In the genomic region with DNA sequence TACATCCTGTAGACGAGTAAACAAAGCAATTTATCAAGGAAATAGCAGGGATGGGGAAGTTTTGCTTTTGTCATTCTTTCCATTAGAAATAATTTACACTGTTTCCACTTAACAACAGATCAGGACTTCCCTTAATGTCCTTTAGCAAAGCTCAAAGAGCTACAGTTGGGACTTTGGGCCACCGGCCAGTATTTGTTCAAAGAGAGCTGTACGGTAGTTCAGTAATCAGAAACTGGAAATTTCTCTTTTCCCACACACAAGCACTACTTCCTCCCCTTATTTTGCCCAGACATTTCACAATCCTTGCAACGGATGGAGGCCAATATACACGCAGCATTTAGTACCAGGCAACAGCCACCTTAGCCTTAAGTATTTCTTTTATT, we compare ENCODE assay signal across 1 cellular context.
TF ChIP-seq lines count a peak whose summit lies in the region.

No MANE protein-coding gene starts in this region.

TF ChIP-seq in HepG2, 621 proteins besides CTCF, POLR2A, EP300 and RAD21 (continued from another document and continues in another):
- TF ChIP-seq, protein P1, sequence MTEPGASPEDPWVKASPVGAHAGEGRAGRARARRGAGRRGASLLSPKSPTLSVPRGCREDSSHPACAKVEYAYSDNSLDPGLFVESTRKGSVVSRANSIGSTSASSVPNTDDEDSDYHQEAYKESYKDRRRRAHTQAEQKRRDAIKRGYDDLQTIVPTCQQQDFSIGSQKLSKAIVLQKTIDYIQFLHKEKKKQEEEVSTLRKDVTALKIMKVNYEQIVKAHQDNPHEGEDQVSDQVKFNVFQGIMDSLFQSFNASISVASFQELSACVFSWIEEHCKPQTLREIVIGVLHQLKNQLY (CRISPR knock-in tag; IDR thresholded peaks at IDR 0.05) = peak; percentile 79
- TF ChIP-seq, protein P2, sequence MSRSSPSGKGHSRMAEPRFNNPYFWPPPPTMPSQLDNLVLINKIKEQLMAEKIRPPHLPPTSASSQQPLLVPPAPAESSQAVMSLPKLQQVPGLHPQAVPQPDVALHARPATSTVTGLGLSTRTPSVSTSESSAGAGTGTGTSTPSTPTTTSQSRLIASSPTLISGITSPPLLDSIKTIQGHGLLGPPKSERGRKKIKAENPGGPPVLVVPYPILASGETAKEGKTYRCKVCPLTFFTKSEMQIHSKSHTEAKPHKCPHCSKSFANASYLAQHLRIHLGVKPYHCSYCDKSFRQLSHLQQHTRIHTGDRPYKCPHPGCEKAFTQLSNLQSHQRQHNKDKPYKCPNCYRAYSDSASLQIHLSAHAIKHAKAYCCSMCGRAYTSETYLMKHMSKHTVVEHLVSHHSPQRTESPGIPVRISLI (CRISPR knock-in tag; IDR thresholded peaks at IDR 0.05; ENCODE audit: borderline replicate concordance) = peak; percentile 57; the same call in 1 of the 2 replicates
- no peak for TF ChIP-seq ZNF781 (CRISPR knock-in tag; IDR thresholded peaks at IDR 0.05; ENCODE audit: borderline replicate concordance, not compliant biosample characterization)
- TF ChIP-seq ZNF235 (CRISPR knock-in tag; IDR thresholded peaks at IDR 0.05; ENCODE audit: borderline replicate concordance) = no peak
- no peak for TF ChIP-seq ZFX (CRISPR knock-in tag; IDR thresholded peaks at IDR 0.05; ENCODE audit: low read depth)
- TF ChIP-seq, protein P3, sequence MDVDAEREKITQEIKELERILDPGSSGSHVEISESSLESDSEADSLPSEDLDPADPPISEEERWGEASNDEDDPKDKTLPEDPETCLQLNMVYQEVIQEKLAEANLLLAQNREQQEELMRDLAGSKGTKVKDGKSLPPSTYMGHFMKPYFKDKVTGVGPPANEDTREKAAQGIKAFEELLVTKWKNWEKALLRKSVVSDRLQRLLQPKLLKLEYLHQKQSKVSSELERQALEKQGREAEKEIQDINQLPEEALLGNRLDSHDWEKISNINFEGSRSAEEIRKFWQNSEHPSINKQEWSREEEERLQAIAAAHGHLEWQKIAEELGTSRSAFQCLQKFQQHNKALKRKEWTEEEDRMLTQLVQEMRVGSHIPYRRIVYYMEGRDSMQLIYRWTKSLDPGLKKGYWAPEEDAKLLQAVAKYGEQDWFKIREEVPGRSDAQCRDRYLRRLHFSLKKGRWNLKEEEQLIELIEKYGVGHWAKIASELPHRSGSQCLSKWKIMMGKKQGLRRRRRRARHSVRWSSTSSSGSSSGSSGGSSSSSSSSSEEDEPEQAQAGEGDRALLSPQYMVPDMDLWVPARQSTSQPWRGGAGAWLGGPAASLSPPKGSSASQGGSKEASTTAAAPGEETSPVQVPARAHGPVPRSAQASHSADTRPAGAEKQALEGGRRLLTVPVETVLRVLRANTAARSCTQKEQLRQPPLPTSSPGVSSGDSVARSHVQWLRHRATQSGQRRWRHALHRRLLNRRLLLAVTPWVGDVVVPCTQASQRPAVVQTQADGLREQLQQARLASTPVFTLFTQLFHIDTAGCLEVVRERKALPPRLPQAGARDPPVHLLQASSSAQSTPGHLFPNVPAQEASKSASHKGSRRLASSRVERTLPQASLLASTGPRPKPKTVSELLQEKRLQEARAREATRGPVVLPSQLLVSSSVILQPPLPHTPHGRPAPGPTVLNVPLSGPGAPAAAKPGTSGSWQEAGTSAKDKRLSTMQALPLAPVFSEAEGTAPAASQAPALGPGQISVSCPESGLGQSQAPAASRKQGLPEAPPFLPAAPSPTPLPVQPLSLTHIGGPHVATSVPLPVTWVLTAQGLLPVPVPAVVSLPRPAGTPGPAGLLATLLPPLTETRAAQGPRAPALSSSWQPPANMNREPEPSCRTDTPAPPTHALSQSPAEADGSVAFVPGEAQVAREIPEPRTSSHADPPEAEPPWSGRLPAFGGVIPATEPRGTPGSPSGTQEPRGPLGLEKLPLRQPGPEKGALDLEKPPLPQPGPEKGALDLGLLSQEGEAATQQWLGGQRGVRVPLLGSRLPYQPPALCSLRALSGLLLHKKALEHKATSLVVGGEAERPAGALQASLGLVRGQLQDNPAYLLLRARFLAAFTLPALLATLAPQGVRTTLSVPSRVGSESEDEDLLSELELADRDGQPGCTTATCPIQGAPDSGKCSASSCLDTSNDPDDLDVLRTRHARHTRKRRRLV (CRISPR knock-in tag; IDR thresholded peaks at IDR 0.05) = no peak
- no peak for TF ChIP-seq MAFG (CRISPR knock-in tag; IDR thresholded peaks at IDR 0.05)
- TF ChIP-seq TCF7L2 (IDR thresholded peaks at IDR 0.05; ENCODE audit: low read depth, low read length) = no peak
- TF ChIP-seq, protein P4, sequence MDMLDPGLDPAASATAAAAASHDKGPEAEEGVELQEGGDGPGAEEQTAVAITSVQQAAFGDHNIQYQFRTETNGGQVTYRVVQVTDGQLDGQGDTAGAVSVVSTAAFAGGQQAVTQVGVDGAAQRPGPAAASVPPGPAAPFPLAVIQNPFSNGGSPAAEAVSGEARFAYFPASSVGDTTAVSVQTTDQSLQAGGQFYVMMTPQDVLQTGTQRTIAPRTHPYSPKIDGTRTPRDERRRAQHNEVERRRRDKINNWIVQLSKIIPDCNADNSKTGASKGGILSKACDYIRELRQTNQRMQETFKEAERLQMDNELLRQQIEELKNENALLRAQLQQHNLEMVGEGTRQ (IDR thresholded peaks at IDR 0.05; ENCODE audit: low read depth, low read length) = no peak
- TF ChIP-seq, protein P4 (CRISPR knock-in tag; IDR thresholded peaks at IDR 0.05; ENCODE audit: borderline replicate concordance) = no peak
- TF ChIP-seq, protein P5, sequence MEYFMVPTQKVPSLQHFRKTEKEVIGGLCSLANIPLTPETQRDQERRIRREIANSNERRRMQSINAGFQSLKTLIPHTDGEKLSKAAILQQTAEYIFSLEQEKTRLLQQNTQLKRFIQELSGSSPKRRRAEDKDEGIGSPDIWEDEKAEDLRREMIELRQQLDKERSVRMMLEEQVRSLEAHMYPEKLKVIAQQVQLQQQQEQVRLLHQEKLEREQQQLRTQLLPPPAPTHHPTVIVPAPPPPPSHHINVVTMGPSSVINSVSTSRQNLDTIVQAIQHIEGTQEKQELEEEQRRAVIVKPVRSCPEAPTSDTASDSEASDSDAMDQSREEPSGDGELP (IDR thresholded peaks at IDR 0.05; ENCODE audit: borderline replicate concordance, low read depth) = peak; percentile 18; the same call in 1 of the 2 replicates
- TF ChIP-seq ZBTB1 (CRISPR knock-in tag; IDR thresholded peaks at IDR 0.05; ENCODE audit: borderline replicate concordance) = no peak
- TF ChIP-seq SRSF9 (IDR thresholded peaks at IDR 0.05; ENCODE audit: borderline replicate concordance, insufficient read depth, low read depth, low read length, poor library complexity, severe bottlenecking) = no peak
- TF ChIP-seq GTF2F1 (IDR thresholded peaks at IDR 0.05; ENCODE audit: low read length) = no peak
- TF ChIP-seq PAWR (CRISPR knock-in tag; IDR thresholded peaks at IDR 0.05; ENCODE audit: borderline replicate concordance) = no peak
- TF ChIP-seq ARNT (IDR thresholded peaks at IDR 0.05) = no peak
- no peak for TF ChIP-seq CAMTA2 (CRISPR knock-in tag; IDR thresholded peaks at IDR 0.05; ENCODE audit: borderline replicate concordance)
- TF ChIP-seq SOX5 (CRISPR knock-in tag; IDR thresholded peaks at IDR 0.05; ENCODE audit: borderline replicate concordance) = peak; percentile 93
- no peak for TF ChIP-seq ZNF766 (CRISPR knock-in tag; IDR thresholded peaks at IDR 0.05; ENCODE audit: borderline replicate concordance)
- TF ChIP-seq MIER2 (CRISPR knock-in tag; IDR thresholded peaks at IDR 0.05) = peak; percentile 71; the same call in 1 of the 2 replicates
- no peak for TF ChIP-seq ZKSCAN1 (IDR thresholded peaks at IDR 0.05; ENCODE audit: low read length)
- TF ChIP-seq, protein P6, sequence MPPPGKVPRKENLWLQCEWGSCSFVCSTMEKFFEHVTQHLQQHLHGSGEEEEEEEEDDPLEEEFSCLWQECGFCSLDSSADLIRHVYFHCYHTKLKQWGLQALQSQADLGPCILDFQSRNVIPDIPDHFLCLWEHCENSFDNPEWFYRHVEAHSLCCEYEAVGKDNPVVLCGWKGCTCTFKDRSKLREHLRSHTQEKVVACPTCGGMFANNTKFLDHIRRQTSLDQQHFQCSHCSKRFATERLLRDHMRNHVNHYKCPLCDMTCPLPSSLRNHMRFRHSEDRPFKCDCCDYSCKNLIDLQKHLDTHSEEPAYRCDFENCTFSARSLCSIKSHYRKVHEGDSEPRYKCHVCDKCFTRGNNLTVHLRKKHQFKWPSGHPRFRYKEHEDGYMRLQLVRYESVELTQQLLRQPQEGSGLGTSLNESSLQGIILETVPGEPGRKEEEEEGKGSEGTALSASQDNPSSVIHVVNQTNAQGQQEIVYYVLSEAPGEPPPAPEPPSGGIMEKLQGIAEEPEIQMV (CRISPR knock-in tag; IDR thresholded peaks at IDR 0.05; ENCODE audit: low read depth) = no peak
- TF ChIP-seq SUZ12 (IDR thresholded peaks at IDR 0.05; ENCODE audit: low read depth, low read length) = no peak
- no peak for TF ChIP-seq ZNF234 (CRISPR knock-in tag; conservative IDR thresholded peaks at IDR 0.05)
- no peak for TF ChIP-seq ZFYVE20 (CRISPR knock-in tag; IDR thresholded peaks at IDR 0.05; ENCODE audit: borderline replicate concordance, low read depth)
- TF ChIP-seq, protein P7, sequence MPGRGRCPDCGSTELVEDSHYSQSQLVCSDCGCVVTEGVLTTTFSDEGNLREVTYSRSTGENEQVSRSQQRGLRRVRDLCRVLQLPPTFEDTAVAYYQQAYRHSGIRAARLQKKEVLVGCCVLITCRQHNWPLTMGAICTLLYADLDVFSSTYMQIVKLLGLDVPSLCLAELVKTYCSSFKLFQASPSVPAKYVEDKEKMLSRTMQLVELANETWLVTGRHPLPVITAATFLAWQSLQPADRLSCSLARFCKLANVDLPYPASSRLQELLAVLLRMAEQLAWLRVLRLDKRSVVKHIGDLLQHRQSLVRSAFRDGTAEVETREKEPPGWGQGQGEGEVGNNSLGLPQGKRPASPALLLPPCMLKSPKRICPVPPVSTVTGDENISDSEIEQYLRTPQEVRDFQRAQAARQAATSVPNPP (CRISPR knock-in tag; IDR thresholded peaks at IDR 0.05) = no peak
- TF ChIP-seq, protein P8, sequence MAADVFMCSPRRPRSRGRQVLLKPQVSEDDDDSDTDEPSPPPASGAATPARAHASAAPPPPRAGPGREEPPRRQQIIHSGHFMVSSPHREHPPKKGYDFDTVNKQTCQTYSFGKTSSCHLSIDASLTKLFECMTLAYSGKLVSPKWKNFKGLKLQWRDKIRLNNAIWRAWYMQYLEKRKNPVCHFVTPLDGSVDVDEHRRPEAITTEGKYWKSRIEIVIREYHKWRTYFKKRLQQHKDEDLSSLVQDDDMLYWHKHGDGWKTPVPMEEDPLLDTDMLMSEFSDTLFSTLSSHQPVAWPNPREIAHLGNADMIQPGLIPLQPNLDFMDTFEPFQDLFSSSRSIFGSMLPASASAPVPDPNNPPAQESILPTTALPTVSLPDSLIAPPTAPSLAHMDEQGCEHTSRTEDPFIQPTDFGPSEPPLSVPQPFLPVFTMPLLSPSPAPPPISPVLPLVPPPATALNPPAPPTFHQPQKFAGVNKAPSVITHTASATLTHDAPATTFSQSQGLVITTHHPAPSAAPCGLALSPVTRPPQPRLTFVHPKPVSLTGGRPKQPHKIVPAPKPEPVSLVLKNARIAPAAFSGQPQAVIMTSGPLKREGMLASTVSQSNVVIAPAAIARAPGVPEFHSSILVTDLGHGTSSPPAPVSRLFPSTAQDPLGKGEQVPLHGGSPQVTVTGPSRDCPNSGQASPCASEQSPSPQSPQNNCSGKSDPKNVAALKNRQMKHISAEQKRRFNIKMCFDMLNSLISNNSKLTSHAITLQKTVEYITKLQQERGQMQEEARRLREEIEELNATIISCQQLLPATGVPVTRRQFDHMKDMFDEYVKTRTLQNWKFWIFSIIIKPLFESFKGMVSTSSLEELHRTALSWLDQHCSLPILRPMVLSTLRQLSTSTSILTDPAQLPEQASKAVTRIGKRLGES (CRISPR knock-in tag; IDR thresholded peaks at IDR 0.05; ENCODE audit: borderline replicate concordance) = no peak
- peak; percentile 92 for TF ChIP-seq GATAD2A (CRISPR knock-in tag; IDR thresholded peaks at IDR 0.05)
- no peak for TF ChIP-seq IKZF4 (CRISPR knock-in tag; IDR thresholded peaks at IDR 0.05; ENCODE audit: borderline replicate concordance, low read depth, not compliant biosample characterization)
- TF ChIP-seq MAF1 (CRISPR knock-in tag; IDR thresholded peaks at IDR 0.05; ENCODE audit: borderline replicate concordance) = no peak
- TF ChIP-seq ZNF296 (CRISPR knock-in tag; conservative IDR thresholded peaks at IDR 0.05) = no peak
- TF ChIP-seq AGO2 (optimal IDR thresholded peaks at IDR 0.05; ENCODE audit: low read depth, low read length) = no peak
- no peak for TF ChIP-seq ZSCAN20 (CRISPR knock-in tag; IDR thresholded peaks at IDR 0.05; ENCODE audit: borderline replicate concordance)
- no peak for TF ChIP-seq ZC3H4 (CRISPR knock-in tag; IDR thresholded peaks at IDR 0.05; ENCODE audit: borderline replicate concordance)
- TF ChIP-seq ZNF891 (CRISPR knock-in tag; IDR thresholded peaks at IDR 0.05) = no peak
- 0 out of 2 replicates have a peak, but pooled peaks have one; percentile 53 for TF ChIP-seq ZNF136 (CRISPR knock-in tag; IDR thresholded peaks at IDR 0.05; ENCODE audit: low read depth)
- peak; percentile 49; the same call in 1 of the 2 replicates for TF ChIP-seq ZSCAN12 (CRISPR knock-in tag; IDR thresholded peaks at IDR 0.05)
- TF ChIP-seq POLR2G (IDR thresholded peaks at IDR 0.05; ENCODE audit: low read depth, low read length) = no peak
- no peak for TF ChIP-seq ZNF253 (CRISPR knock-in tag; IDR thresholded peaks at IDR 0.05; ENCODE audit: borderline replicate concordance)
